Comparison of ENCODE assay signal across 27 cellular contexts in the genomic region with DNA sequence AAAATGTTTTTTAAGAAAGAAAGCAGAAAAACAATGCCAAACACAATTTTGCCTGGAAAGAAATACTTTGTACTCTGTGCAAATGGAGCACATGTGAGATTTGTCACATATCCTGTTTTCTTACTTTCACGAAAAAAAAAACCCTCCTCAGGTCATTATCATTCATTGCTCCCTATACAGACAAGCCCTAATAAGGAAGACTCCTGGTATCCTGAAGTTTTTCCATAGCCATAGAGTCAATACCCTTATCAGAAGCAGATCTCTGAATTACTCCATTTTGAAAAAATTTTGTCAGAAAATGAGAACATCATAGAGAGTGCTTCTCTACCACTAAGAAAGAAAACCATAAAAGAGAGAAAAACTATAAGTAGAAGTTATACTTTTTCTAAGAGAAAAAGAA. TPM values are rescaled to one million over a fixed set of nuclear protein-coding genes. Genes with fewer than 3 reads are reported as not detected.
DNase-seq lines count a peak whose midpoint lies in the region; ATAC-seq and TF ChIP-seq lines count a peak whose summit lies in the region.
"Had no signal": no experiment of that assay in that cellular context is flagged by ENCODE, and none has a peak within 500 bp of the region (broad histone marks: within the 10 kb centered on the region; RNA-seq: fewer than 3 reads in every experiment).

No MANE protein-coding gene starts in this region.

- H3K4me1 ChIP-seq in ACC112 (ENCODE audit: control insufficient read depth, insufficient read depth, low read length, unreplicated experiment) (peaks cover 19% of the 10 kb centered on the region), osteoblast (ENCODE audit: insufficient read depth, low read length) (peaks cover 20% of the 10 kb centered on the region)
- H3K4me1 ChIP-seq: left lung, upper lobe of left lung had no signal

- H3K27ac ChIP-seq in ACC112 (ENCODE audit: low read depth, low read length) (peak overlapping the region; percentile 69), osteoblast (ENCODE audit: low read depth, low read length) (peak overlapping the region; percentile 70)
- H3K27ac ChIP-seq: brain microvascular endothelial cell, left lung, upper lobe of left lung, WERI-Rb-1 had no signal

- DNase-seq in M059J (ENCODE audit: low read depth) (peak; percentile 36), dermis blood vessel endothelial cell (peak; percentile 57), osteoblast (ENCODE audit: insufficient read length, low spot score, missing footprints) (no peak), NCI-H510A treated with DMSO at 0.1 percent for 48 hours (lab: John Stamatoyannopoulos, UW) (no peak), Ammon's horn (ENCODE audit: low spot score) (no peak)
- DNase-seq: activated CD4-positive, alpha-beta T cell treated with anti-CD3 and anti-CD28 coated beads for 4 hours; activated CD8-positive, alpha-beta memory T cell treated with anti-CD3 and anti-CD28 coated beads for 24 hours; activated naive CD4-positive, alpha-beta T cell treated with anti-CD3 and anti-CD28 coated beads, Interleukin-2, amount 50 U/mL, for 16 hours; activated T-cell treated with anti-CD3 and anti-CD28 coated beads for 4 hours; amniotic stem cell; brain microvascular endothelial cell; CD8-positive, alpha-beta memory T cell; H7; KG1; left lung; MM.1S; NCI-H2081; NCI-H345; SIG-M5; stimulated activated CD4-positive, alpha-beta T cell treated with anti-CD3 and anti-CD28 coated beads, Interleukin-15, amount 100 ng/mL, for 24 hours; T-helper 9 cell; upper lobe of left lung; WERI-Rb-1 had no signal

- H2AFZ ChIP-seq in ACC112 (ENCODE audit: low read length, unreplicated experiment) (peak overlapping the region; percentile 86), osteoblast (ENCODE audit: low read length) (peak overlapping the region; percentile 74)

- H3K4me3 ChIP-seq in ACC112 (ENCODE audit: low read depth, low read length), result peak overlapping the region; percentile 66
- peak overlapping the region; percentile 39 for H3K4me3 ChIP-seq in osteoblast (ENCODE audit: insufficient read depth, low read length)
- H3K4me3 ChIP-seq: left lung, upper lobe of left lung had no signal

- H3K27me3 ChIP-seq in ACC112 (ENCODE audit: insufficient read depth, low read length) (no peaks in the 10 kb centered on the region), osteoblast (ENCODE audit: insufficient read depth, low read length) (no peaks in the 10 kb centered on the region)
- H3K27me3 ChIP-seq: brain microvascular endothelial cell, left lung, upper lobe of left lung had no signal

- ATAC-seq in GM21423 (IDR thresholded peaks at IDR 0.05; ENCODE audit: unreplicated experiment) (no peak), GM18868 (IDR thresholded peaks at IDR 0.05; ENCODE audit: unreplicated experiment) (no peak)
- ATAC-seq: left lung; stimulated activated effector memory CD8-positive, alpha-beta T cell treated with anti-CD3 and anti-CD28 coated beads, Interleukin-12 subunit alpha, Interleukin-12 subunit beta, amount 100 ng/mL, for 72 hours had no signal

- H3K4me2 ChIP-seq in osteoblast (ENCODE audit: insufficient read depth, low read length), result peak overlapping the region; percentile 78

- no peaks in the 10 kb centered on the region for H3K9me3 ChIP-seq in osteoblast (ENCODE audit: low read depth, low read length)
- H3K9me3 ChIP-seq: upper lobe of left lung had no signal

- TF ChIP-seq CTCF in osteoblast (IDR thresholded peaks at IDR 0.05; ENCODE audit: extremely low read depth, low read depth, low read length), result no peak

- H3K36me3 ChIP-seq in ACC112 (ENCODE audit: insufficient read depth, low read length) (0 out of 2 replicates have a peak, but pooled peaks cover 4% of the 10 kb centered on the region), osteoblast (ENCODE audit: insufficient read depth, low read length) (no peaks in the 10 kb centered on the region)
- H3K36me3 ChIP-seq: brain microvascular endothelial cell, left lung, upper lobe of left lung, WERI-Rb-1 had no signal

- no peaks in the 10 kb centered on the region for H4K20me1 ChIP-seq in osteoblast (ENCODE audit: insufficient read depth, low read length)

- no peaks in the 10 kb centered on the region for H3K79me2 ChIP-seq in ACC112 (ENCODE audit: control insufficient read depth, insufficient read depth, low read length, unreplicated experiment)
- no peaks in the 10 kb centered on the region for H3K79me2 ChIP-seq in osteoblast (ENCODE audit: insufficient read depth, low read length)

RNA-seq across cellular contexts. Expression of a gene that starts 14.0 kb away (rescaled TPM):
- total RNA-seq in M059J (2014; rRNA removed; shearing (Covaris generic)), result 171 and 207 TPM in 2 replicates
- total RNA-seq in dermis blood vessel endothelial cell (96.7 and 157 TPM in 2 replicates), osteoblast (219 and 280 TPM in 2 replicates)

Comparison
In these comparisons a context has a peak if more than half of its experiments do, and no peak if none do; other contexts are left out.
1. DNase-seq: peak in M059J (single experiment) and dermis blood vessel endothelial cell (single experiment); none in osteoblast (single experiment), NCI-H510A treated with DMSO at 0.1 percent for 48 hours (single experiment) and Ammon's horn (single experiment).